9 cellular contexts compared by ENCODE assay signal in the genomic region with DNA sequence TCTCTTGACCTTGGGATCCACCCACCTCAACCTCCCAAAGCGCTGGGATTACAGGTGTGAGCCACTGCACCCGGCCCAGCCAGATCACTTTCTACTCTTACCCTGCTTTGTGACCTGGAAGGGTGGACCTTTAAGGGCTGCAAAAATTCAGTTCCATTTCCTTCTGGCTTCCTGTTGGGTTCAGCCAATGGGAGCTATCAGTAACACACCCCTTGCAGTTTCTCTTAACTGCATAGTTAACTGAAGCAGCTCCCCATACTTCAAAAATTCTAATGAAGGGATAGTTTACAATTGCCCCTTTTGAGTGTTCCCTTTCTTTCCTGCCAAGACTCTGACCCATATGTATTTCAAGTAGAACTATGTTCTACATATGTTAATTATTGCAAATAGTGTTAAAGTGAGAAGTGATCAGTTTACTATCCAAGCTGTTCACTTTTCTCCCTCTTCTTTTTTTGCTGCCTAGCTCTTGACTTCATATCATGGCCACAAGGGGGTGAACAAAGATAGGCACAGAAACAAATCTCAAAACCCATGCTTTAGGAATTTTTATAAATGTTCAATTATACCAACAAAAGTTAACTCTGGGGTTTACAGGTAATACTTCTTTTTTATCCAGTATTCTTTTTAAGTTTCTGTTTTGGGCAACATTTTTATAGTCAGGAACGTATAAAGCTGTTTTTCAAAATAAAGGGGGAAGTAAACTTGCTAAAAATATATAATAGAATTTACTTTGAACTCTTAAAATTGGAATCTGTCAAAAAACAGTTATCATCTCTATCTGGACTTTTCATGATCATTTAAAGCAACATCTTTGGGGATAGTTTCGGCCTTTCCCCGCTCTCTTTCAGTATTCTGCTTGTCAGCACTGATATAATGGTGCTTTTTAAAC. TPM values are rescaled to one million over a fixed set of nuclear protein-coding genes. Genes with fewer than 3 reads are reported as not detected.
DNase-seq lines count a peak whose midpoint lies in the region; ATAC-seq and TF ChIP-seq lines count a peak whose summit lies in the region.
"Had no signal": no experiment of that assay in that cellular context is flagged by ENCODE, and none has a peak within 500 bp of the region (broad histone marks: within the 10 kb centered on the region; RNA-seq: fewer than 3 reads in every experiment).

No MANE protein-coding gene starts in this region.

- no peaks in the 10 kb centered on the region for H3K36me3 ChIP-seq in RWPE2 (ENCODE audit: low read depth)
- H3K36me3 ChIP-seq in thoracic aorta, result no peaks in the 10 kb centered on the region

- H3K27me3 ChIP-seq in RWPE2 (ENCODE audit: insufficient read depth, poor library complexity, severe bottlenecking) (no peaks in the 10 kb centered on the region), thoracic aorta (replicated peaks; ENCODE audit: insufficient read depth) (no peaks in the 10 kb centered on the region)

- peak; percentile 2 for DNase-seq in COLO829 (ENCODE audit: low spot score)
- DNase-seq in H4 (ENCODE audit: low spot score), result peak; percentile 18
- DNase-seq in RWPE2 (ENCODE audit: low spot score), result no peak
- DNase-seq in fibroblast of villous mesenchyme (ENCODE audit: low read depth), result peak; percentile 68
- no peak for DNase-seq in thoracic aorta (ENCODE audit: low spot score)
- DNase-seq in activated T-cell treated with anti-CD3 and anti-CD28 coated beads, Interleukin-2, amount 50 U/mL, for 4 hours, result no peak

- H3K27ac ChIP-seq in RWPE2 (ENCODE audit: poor library complexity, severe bottlenecking), result no peak overlapping the region
- H3K27ac ChIP-seq in thoracic aorta, result no peak overlapping the region

- H3K4me1 ChIP-seq in RWPE2 (ENCODE audit: insufficient read depth, poor library complexity, severe bottlenecking) (no peaks in the 10 kb centered on the region), thoracic aorta (ENCODE audit: control insufficient read depth in 1 of 2, low read depth in 2 of 2) (no peaks in the 10 kb centered on the region)

- peak; percentile 71; the same call in 2 of the 3 replicates for ATAC-seq in RWPE2 (ENCODE audit: low read depth)
- ATAC-seq in thoracic aorta (ENCODE audit: insufficient number of reproducible peaks, low FRiP score, low read depth), result no peak
- ATAC-seq in activated T-cell treated with anti-CD3 and anti-CD28 coated beads, Interleukin-2, amount 50 U/mL, for 4 hours, result no peak
- ATAC-seq in GM19395 (IDR thresholded peaks at IDR 0.05; ENCODE audit: unreplicated experiment), result no peak
- no peak for ATAC-seq in GM18858 (IDR thresholded peaks at IDR 0.05; ENCODE audit: unreplicated experiment)

- H3K9me3 ChIP-seq in RWPE2 (ENCODE audit: severe bottlenecking) (no peaks in the 10 kb centered on the region), thoracic aorta (no peaks in the 10 kb centered on the region)

- H3K4me3 ChIP-seq in RWPE2 (ENCODE audit: severe bottlenecking), result no peak overlapping the region
- H3K4me3 ChIP-seq in fibroblast of villous mesenchyme (ENCODE audit: low read depth, low read length), result no peak overlapping the region
- H3K4me3 ChIP-seq in thoracic aorta, result no peak overlapping the region

- peaks cover 10% of the 10 kb centered on the region for H3K27me3 Mint-ChIP-seq in activated T-cell treated with anti-CD3 and anti-CD28 coated beads, Interleukin-2, amount 50 U/mL, for 4 hours (ENCODE audit: low read depth)

- H3K9me3 Mint-ChIP-seq in activated T-cell treated with anti-CD3 and anti-CD28 coated beads, Interleukin-2, amount 50 U/mL, for 4 hours, result peaks cover under 1% of the 10 kb centered on the region
- H3K9me3 Mint-ChIP-seq: T-helper 1 cell treated with Interleukin-12 subunit alpha and Interleukin-12 subunit beta and Interleukin-4 antibody, amounts not matched to agents 30 μg/mL and 1 μg/mL, for 36 hours had no signal

- TF ChIP-seq CTCF in RWPE2 (IDR thresholded peaks at IDR 0.05; ENCODE audit: poor library complexity, severe bottlenecking) (peak; percentile 99), fibroblast of villous mesenchyme (IDR thresholded peaks at IDR 0.05; ENCODE audit: insufficient read depth, low read depth, low read length) (peak; percentile 88), thoracic aorta (IDR thresholded peaks at IDR 0.05) (peak; percentile 37)

- peaks cover 2% of the 10 kb centered on the region for H3K36me3 Mint-ChIP-seq in activated T-cell treated with anti-CD3 and anti-CD28 coated beads, Interleukin-2, amount 50 U/mL, for 4 hours (ENCODE audit: insufficient read depth)

- H3K4me1 Mint-ChIP-seq in activated T-cell treated with anti-CD3 and anti-CD28 coated beads, Interleukin-2, amount 50 U/mL, for 4 hours (ENCODE audit: low read depth), result no peaks in the 10 kb centered on the region

- no peak overlapping the region for H3K4me3 Mint-ChIP-seq in activated T-cell treated with anti-CD3 and anti-CD28 coated beads, Interleukin-2, amount 50 U/mL, for 4 hours
- H3K4me3 Mint-ChIP-seq: T-helper 1 cell treated with Interleukin-12 subunit alpha and Interleukin-12 subunit beta and Interleukin-4 antibody, amounts not matched to agents 30 μg/mL and 1 μg/mL, for 36 hours had no signal

RNA-seq across cellular contexts. Expression of gene PGBD4, which starts 8.1 kb away (rescaled TPM):
- 1.0 and 1.4 TPM in 2 replicates for total RNA-seq in H4 (2014; rRNA removed; shearing (Covaris generic))
- 1.9 and 2.6 TPM in 2 replicates for total RNA-seq in fibroblast of villous mesenchyme
- total RNA-seq in thoracic aorta, result 1 to 10 TPM in 1 of 2 donors, under 1 TPM in 1; 0.27 to 1.2 TPM
- 1 to 10 TPM; 1.8 to 2.4 (median 2.2) TPM for total RNA-seq in activated T-cell treated with anti-CD3 and anti-CD28 coated beads, Interleukin-2, amount 50 U/mL, for 4 hours

RNA-seq across cellular contexts. Expression of gene EMC7, which starts 8.4 kb away (rescaled TPM):
- total RNA-seq in H4 (2014; rRNA removed; shearing (Covaris generic)), result 20.6 and 43.1 TPM in 2 replicates
- 36.7 and 57.4 TPM in 2 replicates for total RNA-seq in fibroblast of villous mesenchyme
- total RNA-seq in thoracic aorta, result 10 to 100 TPM; 38.0 to 49.0 TPM
- total RNA-seq in activated T-cell treated with anti-CD3 and anti-CD28 coated beads, Interleukin-2, amount 50 U/mL, for 4 hours, result 10 to 100 TPM; 73.4 to 77.6 (median 75.0) TPM

Comparison
In these comparisons a context has a peak if more than half of its experiments do, and no peak if none do; other contexts are left out.
1. DNase-seq: peak in COLO829 (single experiment), H4 (single experiment) and fibroblast of villous mesenchyme (single experiment); none in RWPE2 (single experiment), thoracic aorta (single experiment) and activated T-cell treated with anti-CD3 and anti-CD28 coated beads, Interleukin-2, amount 50 U/mL, for 4 hours (single experiment).
2. CTCF ChIP-seq: peak in every context shown above with its lines; median percentile 99 in RWPE2; 88 in fibroblast of villous mesenchyme; 37 in thoracic aorta.